ENCODE assay signal across 11 cellular contexts in genomic region chr4:39713691-39714090, GRCh38. TPM values are rescaled to one million over a fixed set of nuclear protein-coding genes. Genes with fewer than 3 reads are reported as not detected.
DNase-seq lines count a peak whose midpoint lies in the region; ATAC-seq and TF ChIP-seq lines count a peak whose summit lies in the region.
"Had no signal": no experiment of that assay in that cellular context is flagged by ENCODE, and none has a peak within 500 bp of the region (broad histone marks: within the 10 kb centered on the region; RNA-seq: fewer than 3 reads in every experiment).

No MANE protein-coding gene starts in this region.

- H3K36me3 Mint-ChIP-seq in CD14-positive monocyte, result peaks cover 16 to 23% of the 10 kb centered on the region in 2 donors
- H3K36me3 Mint-ChIP-seq in activated CD4-positive, alpha-beta T cell treated with anti-CD3 and anti-CD28 coated beads, Interleukin-2, amount 10 ng/mL, durations not matched to agents 24 days and 14 days (ENCODE audit: low read depth), result peaks cover 27% of the 10 kb centered on the region
- peaks cover 28% of the 10 kb centered on the region for H3K36me3 Mint-ChIP-seq in activated CD4-positive, alpha-beta T cell treated with anti-CD3 and anti-CD28 coated beads, Interleukin-2, amount 10 ng/mL, durations not matched to agents 7 days and 5 days (ENCODE audit: low read depth)

- ATAC-seq in GM21717 (IDR thresholded peaks at IDR 0.05; ENCODE audit: unreplicated experiment), result peak; percentile 39
- ATAC-seq in left lobe of liver, result peak; percentile 18
- ATAC-seq in GM21360 (IDR thresholded peaks at IDR 0.05; ENCODE audit: unreplicated experiment), result no peak
- no peak for ATAC-seq in GM19324 (IDR thresholded peaks at IDR 0.05; ENCODE audit: low FRiP score, unreplicated experiment)

- POLR2A ChIA-PET in activated CD4-positive, alpha-beta T cell treated with anti-CD3 and anti-CD28 coated beads, Interleukin-2, amount 10 ng/mL, durations not matched to agents 7 days and 5 days (lab: Charles Lee), result interaction anchor here (0.6 kb wide), 1 partner anchor 16 kb away, joined by 8 read pairs; the partner anchor contains the start of gene UBE2K

- H3K9me3 Mint-ChIP-seq in CD14-positive monocyte, result peaks cover 0 to 3% (median 0%) of the 10 kb centered on the region in 7 donors
- no peaks in the 10 kb centered on the region for H3K9me3 Mint-ChIP-seq in activated CD4-positive, alpha-beta T cell treated with anti-CD3 and anti-CD28 coated beads, Interleukin-2, amount 10 ng/mL, durations not matched to agents 24 days and 14 days
- no peaks in the 10 kb centered on the region for H3K9me3 Mint-ChIP-seq in activated CD4-positive, alpha-beta T cell treated with anti-CD3 and anti-CD28 coated beads, Interleukin-2, amount 10 ng/mL, durations not matched to agents 7 days and 5 days

- peaks cover 0 to 1% (median 0%) of the 10 kb centered on the region in 3 donors for H3K27me3 Mint-ChIP-seq in CD14-positive monocyte (ENCODE audit: low read depth in 3 of 3)
- no peaks in the 10 kb centered on the region for H3K27me3 Mint-ChIP-seq in activated CD4-positive, alpha-beta T cell treated with anti-CD3 and anti-CD28 coated beads, Interleukin-2, amount 10 ng/mL, durations not matched to agents 24 days and 14 days
- no peaks in the 10 kb centered on the region for H3K27me3 Mint-ChIP-seq in activated CD4-positive, alpha-beta T cell treated with anti-CD3 and anti-CD28 coated beads, Interleukin-2, amount 10 ng/mL, durations not matched to agents 7 days and 5 days

- CTCF ChIA-PET in activated CD4-positive, alpha-beta T cell treated with anti-CD3 and anti-CD28 coated beads, Interleukin-2, amount 10 ng/mL, durations not matched to agents 7 days and 5 days (lab: Charles Lee), result no interaction called here

- peak overlapping the region in 1 of 2 donors; percentile 46 for H3K4me3 Mint-ChIP-seq in CD14-positive monocyte
- H3K4me3 Mint-ChIP-seq in activated CD4-positive, alpha-beta T cell treated with anti-CD3 and anti-CD28 coated beads, Interleukin-2, amount 10 ng/mL, durations not matched to agents 24 days and 14 days, result no peak overlapping the region
- no peak overlapping the region for H3K4me3 Mint-ChIP-seq in activated CD4-positive, alpha-beta T cell treated with anti-CD3 and anti-CD28 coated beads, Interleukin-2, amount 10 ng/mL, durations not matched to agents 7 days and 5 days

- intact Hi-C loops in CD14-positive monocyte (cut with micrococcal nuclease), result no loop called here
- intact Hi-C loops in activated CD4-positive, alpha-beta T cell treated with anti-CD3 and anti-CD28 coated beads, Interleukin-2, amount 10 ng/mL, durations not matched to agents 24 days and 14 days (cut with micrococcal nuclease), result no loop called here

- peaks cover 46% of the 10 kb centered on the region for H3K4me1 Mint-ChIP-seq in CD14-positive monocyte
- peaks cover 35% of the 10 kb centered on the region for H3K4me1 Mint-ChIP-seq in activated CD4-positive, alpha-beta T cell treated with anti-CD3 and anti-CD28 coated beads, Interleukin-2, amount 10 ng/mL, durations not matched to agents 24 days and 14 days
- peaks cover 49% of the 10 kb centered on the region for H3K4me1 Mint-ChIP-seq in activated CD4-positive, alpha-beta T cell treated with anti-CD3 and anti-CD28 coated beads, Interleukin-2, amount 10 ng/mL, durations not matched to agents 7 days and 5 days

- H3K27ac Mint-ChIP-seq in CD14-positive monocyte, result peak overlapping the region; percentile 80 to 92 (median 88)
- no peak overlapping the region for H3K27ac Mint-ChIP-seq in activated CD4-positive, alpha-beta T cell treated with anti-CD3 and anti-CD28 coated beads, Interleukin-2, amount 10 ng/mL, durations not matched to agents 24 days and 14 days
- H3K27ac Mint-ChIP-seq in activated CD4-positive, alpha-beta T cell treated with anti-CD3 and anti-CD28 coated beads, Interleukin-2, amount 10 ng/mL, durations not matched to agents 7 days and 5 days, result no peak overlapping the region

- DNase-seq in CD14-positive monocyte (ENCODE audit: low spot score), result no peak
- DNase-seq in SIG-M5 treated with dmso at 0.1 percent for 504 hours (lab: John Stamatoyannopoulos, UW; ENCODE audit: unreplicated experiment), result peak; percentile 67
- DNase-seq in left lobe of liver (ENCODE audit: low spot score), result no peak
- DNase-seq in activated CD4-positive, alpha-beta T cell treated with anti-CD3 and anti-CD28 coated beads, Interleukin-2, amount 10 ng/mL, durations not matched to agents 24 days and 14 days, result no peak
- no peak for DNase-seq in activated CD4-positive, alpha-beta T cell treated with anti-CD3 and anti-CD28 coated beads, Interleukin-2, amount 10 ng/mL, durations not matched to agents 7 days and 5 days
- DNase-seq: colonic mucosa, DMS 273 treated with DMSO at 0.1 percent for 48 hours, NCI-H1417 had no signal

- no peak for TF ChIP-seq CTCF in CD14-positive monocyte (IDR thresholded peaks at IDR 0.05)

RNA-seq across cellular contexts. Expression of gene UBE2K, which starts 15.8 kb away (rescaled TPM):
- 10 to 100 TPM; 50.0 to 66.8 TPM for polyA plus RNA-seq in CD14-positive monocyte
- 43.4 TPM for total RNA-seq in left lobe of liver
- total RNA-seq in activated CD4-positive, alpha-beta T cell treated with anti-CD3 and anti-CD28 coated beads, Interleukin-2, amount 10 ng/mL, durations not matched to agents 24 days and 14 days, result 99.4 and 106 TPM in 2 replicates
- total RNA-seq in activated CD4-positive, alpha-beta T cell treated with anti-CD3 and anti-CD28 coated beads, Interleukin-2, amount 10 ng/mL, durations not matched to agents 7 days and 5 days, result 10 to 100 TPM; 69.3 to 90.8 TPM

Comparison
In these comparisons a context has a peak if more than half of its experiments do, and no peak if none do; other contexts are left out.
1. H3K27ac Mint-ChIP-seq: peak in CD14-positive monocyte (7 of 7); none in activated CD4-positive, alpha-beta T cell treated with anti-CD3 and anti-CD28 coated beads, Interleukin-2, amount 10 ng/mL, durations not matched to agents 24 days and 14 days (single experiment) and activated CD4-positive, alpha-beta T cell treated with anti-CD3 and anti-CD28 coated beads, Interleukin-2, amount 10 ng/mL, durations not matched to agents 7 days and 5 days (single experiment).
2. ATAC-seq: peak in GM21717 (single experiment) and left lobe of liver (single experiment); none in GM21360 (single experiment) and GM19324 (single experiment).